ENCODE assay signal across 29 cellular contexts in genomic region chr7:101104193-101104713, GRCh38. TPM values are rescaled to one million over a fixed set of nuclear protein-coding genes. Genes with fewer than 3 reads are reported as not detected.
DNase-seq lines count a peak whose midpoint lies in the region; ATAC-seq and TF ChIP-seq lines count a peak whose summit lies in the region.
"Had no signal": no experiment of that assay in that cellular context is flagged by ENCODE, and none has a peak within 500 bp of the region (broad histone marks: within the 10 kb centered on the region; RNA-seq: fewer than 3 reads in every experiment).

No MANE protein-coding gene starts in this region.

- no peak overlapping the region for H3K4me2 ChIP-seq in osteoblast (ENCODE audit: insufficient read depth, low read length)
- no peak overlapping the region for H3K4me2 ChIP-seq in Karpas-422 (ENCODE audit: low read depth, low read length, poor library complexity, severe bottlenecking)

- DNase-seq in H7, result peak; percentile 51
- no peak for DNase-seq in RWPE2 (ENCODE audit: low spot score)
- peak; percentile 21 for DNase-seq in osteoblast (ENCODE audit: insufficient read length, low spot score, missing footprints)
- DNase-seq in HK-2 (ENCODE audit: unreplicated experiment), result no peak
- DNase-seq in Karpas-422, result no peak
- DNase-seq in central memory CD4-positive, alpha-beta T cell, result no peak
- DNase-seq in stimulated activated naive CD4-positive, alpha-beta T cell treated with Interleukin-2 at 50 U/mL for 16 hours (lab: John Stamatoyannopoulos, UW), result no peak
- DNase-seq: activated CD4-positive, alpha-beta T cell treated with anti-CD3 and anti-CD28 coated beads for 4 hours; Calu3; DMS79; endodermal cell; midbrain; naive B cell; NCI-H1105 treated with DMSO at 0.1 percent for 48 hours; NCI-H2029; NCI-H526; PC-3; SHP77 treated with DMSO at 0.1 percent for 48 hours; stimulated activated CD4-positive, alpha-beta T cell treated with anti-CD3 and anti-CD28 coated beads, Interleukin-4, amount 100 ng/mL, for 1 hour; T-helper 9 cell; tibial artery had no signal

- no peaks in the 10 kb centered on the region for H3K9me3 Mint-ChIP-seq in dendritic cell treated with granulocyte-macrophage colony-stimulating factor and Interleukin-4, amounts not matched to agents 40 ng/mL and 50 ng/mL, for 4 days
- H3K9me3 Mint-ChIP-seq: activated naive CD4-positive, alpha-beta T cell treated with anti-CD3 and anti-CD28 coated beads, Interleukin-2, amount 50 U/mL, for 24 hours; endodermal cell; naive B cell had no signal

- ATAC-seq in RWPE2 (ENCODE audit: low read depth), result no peak
- ATAC-seq: esophagus mucosa, left lung, PC-3 had no signal

- H3K4me3 ChIP-seq in H7 (ENCODE audit: insufficient read depth, low read depth, low read length), result no peak overlapping the region
- no peak overlapping the region for H3K4me3 ChIP-seq in RWPE2 (ENCODE audit: severe bottlenecking)
- no peak overlapping the region for H3K4me3 ChIP-seq in osteoblast (ENCODE audit: insufficient read depth, low read length)
- no peak overlapping the region for H3K4me3 ChIP-seq in Karpas-422 (ENCODE audit: low read length)
- H3K4me3 ChIP-seq: HAP-1, left lung, prostate gland, tibial artery had no signal

- no peaks in the 10 kb centered on the region for H3K36me3 Mint-ChIP-seq in dendritic cell treated with granulocyte-macrophage colony-stimulating factor and Interleukin-4, amounts not matched to agents 40 ng/mL and 50 ng/mL, for 4 days (ENCODE audit: low read depth)
- H3K36me3 Mint-ChIP-seq: activated naive CD4-positive, alpha-beta T cell treated with anti-CD3 and anti-CD28 coated beads, Interleukin-2, amount 50 U/mL, for 24 hours; naive B cell had no signal

- H3K9me3 ChIP-seq in RWPE2 (ENCODE audit: severe bottlenecking) (no peaks in the 10 kb centered on the region), osteoblast (ENCODE audit: low read depth, low read length) (no peaks in the 10 kb centered on the region), Karpas-422 (ENCODE audit: low read length) (no peaks in the 10 kb centered on the region)
- H3K9me3 ChIP-seq: HAP-1, left lung, prostate gland, tibial artery had no signal

- H3K4me1 Mint-ChIP-seq in dendritic cell treated with granulocyte-macrophage colony-stimulating factor and Interleukin-4, amounts not matched to agents 40 ng/mL and 50 ng/mL, for 4 days (ENCODE audit: low read depth), result peaks cover 67% of the 10 kb centered on the region

- H3K36me3 ChIP-seq in H7 (replicated peaks; ENCODE audit: control insufficient read depth, insufficient read depth, low read length) (no peaks in the 10 kb centered on the region), RWPE2 (ENCODE audit: low read depth) (no peaks in the 10 kb centered on the region), osteoblast (ENCODE audit: insufficient read depth, low read length) (no peaks in the 10 kb centered on the region), Karpas-422 (ENCODE audit: insufficient read depth, low read length) (no peaks in the 10 kb centered on the region)
- H3K36me3 ChIP-seq: HAP-1, left lung, prostate gland, tibial artery had no signal

- H3K4me1 ChIP-seq in RWPE2 (ENCODE audit: insufficient read depth, poor library complexity, severe bottlenecking), result peaks cover 30% of the 10 kb centered on the region
- H3K4me1 ChIP-seq in osteoblast (ENCODE audit: insufficient read depth, low read length), result peaks cover 42% of the 10 kb centered on the region
- H3K4me1 ChIP-seq in Karpas-422 (ENCODE audit: low read length), result no peaks in the 10 kb centered on the region
- H3K4me1 ChIP-seq: prostate gland had no signal

- intact Hi-C loops in dendritic cell treated with granulocyte-macrophage colony-stimulating factor and Interleukin-4, amounts not matched to agents 40 ng/mL and 50 ng/mL, for 4 days (cut with micrococcal nuclease), result no loop called here

- H3K27me3 ChIP-seq in H7 (ENCODE audit: control insufficient read depth, insufficient read depth, low read length) (no peaks in the 10 kb centered on the region), RWPE2 (ENCODE audit: insufficient read depth, poor library complexity, severe bottlenecking) (no peaks in the 10 kb centered on the region), osteoblast (ENCODE audit: insufficient read depth, low read length) (no peaks in the 10 kb centered on the region), Karpas-422 (ENCODE audit: low read length) (no peaks in the 10 kb centered on the region)
- H3K27me3 ChIP-seq: tibial artery had no signal

- H3K27ac ChIP-seq in RWPE2 (ENCODE audit: poor library complexity, severe bottlenecking) (peak overlapping the region; percentile 12), osteoblast (ENCODE audit: low read depth, low read length) (peak overlapping the region; percentile 8), Karpas-422 (ENCODE audit: low read length) (no peak overlapping the region)
- H3K27ac ChIP-seq: C4-2B, prostate gland, tibial artery, VCaP had no signal

- no peak overlapping the region for H2AFZ ChIP-seq in osteoblast (ENCODE audit: low read length)
- no peak overlapping the region for H2AFZ ChIP-seq in Karpas-422 (ENCODE audit: low read length)

- no peak for TF ChIP-seq CTCF in RWPE2 (IDR thresholded peaks at IDR 0.05; ENCODE audit: poor library complexity, severe bottlenecking)
- no peak for TF ChIP-seq CTCF in osteoblast (IDR thresholded peaks at IDR 0.05; ENCODE audit: extremely low read depth, low read depth, low read length)

- H3K4me3 Mint-ChIP-seq in dendritic cell treated with granulocyte-macrophage colony-stimulating factor and Interleukin-4, amounts not matched to agents 40 ng/mL and 50 ng/mL, for 4 days, result no peak overlapping the region
- H3K4me3 Mint-ChIP-seq: activated naive CD4-positive, alpha-beta T cell treated with anti-CD3 and anti-CD28 coated beads, Interleukin-2, amount 50 U/mL, for 24 hours; endodermal cell; naive B cell had no signal

- no peaks in the 10 kb centered on the region for H3K9me2 ChIP-seq in Karpas-422 (replicated peaks; ENCODE audit: insufficient read depth, low read length)

- H3K27me3 Mint-ChIP-seq in dendritic cell treated with granulocyte-macrophage colony-stimulating factor and Interleukin-4, amounts not matched to agents 40 ng/mL and 50 ng/mL, for 4 days, result peaks cover 34% of the 10 kb centered on the region

- no peaks in the 10 kb centered on the region for H4K20me1 ChIP-seq in osteoblast (ENCODE audit: insufficient read depth, low read length)
- H4K20me1 ChIP-seq in Karpas-422 (ENCODE audit: insufficient read depth, low read depth, low read length), result no peaks in the 10 kb centered on the region

- H3K9ac ChIP-seq in Karpas-422 (ENCODE audit: low read length), result no peak overlapping the region

- peak overlapping the region; percentile 11 for H3K27ac Mint-ChIP-seq in dendritic cell treated with granulocyte-macrophage colony-stimulating factor and Interleukin-4, amounts not matched to agents 40 ng/mL and 50 ng/mL, for 4 days
- H3K27ac Mint-ChIP-seq: activated naive CD4-positive, alpha-beta T cell treated with anti-CD3 and anti-CD28 coated beads, Interleukin-2, amount 50 U/mL, for 24 hours; endodermal cell; naive B cell had no signal

- H3K79me2 ChIP-seq in osteoblast (ENCODE audit: insufficient read depth, low read length) (no peaks in the 10 kb centered on the region), Karpas-422 (ENCODE audit: low read length) (no peaks in the 10 kb centered on the region)

RNA-seq across cellular contexts. Expression of gene TRIM56, which starts 19.0 kb away (rescaled TPM):
- 6.1 and 8.9 TPM in 2 replicates for total RNA-seq in H7 (2014; rRNA removed; shearing (Covaris generic))
- 13.8 and 14.7 TPM in 2 replicates for total RNA-seq in osteoblast
- 8.1 and 14.0 TPM in 2 replicates for total RNA-seq in Karpas-422 (2014; rRNA removed; shearing (Covaris generic); ENCODE audit: low replicate concordance)

RNA-seq across cellular contexts. Expression of gene SERPINE1, which starts 22.7 kb away (rescaled TPM):
- total RNA-seq in H7 (2014; rRNA removed; shearing (Covaris generic)), result 3.4 and 3.6 TPM in 2 replicates
- 237 and 278 TPM in 2 replicates for total RNA-seq in osteoblast
- total RNA-seq in Karpas-422 (2014; rRNA removed; shearing (Covaris generic); ENCODE audit: low replicate concordance), result not detected in 2 replicates

RNA-seq across cellular contexts. Expression of gene AP1S1, which starts 50.0 kb away (rescaled TPM):
- 114 and 137 TPM in 2 replicates for total RNA-seq in H7 (2014; rRNA removed; shearing (Covaris generic))
- 101 and 102 TPM in 2 replicates for total RNA-seq in osteoblast
- total RNA-seq in Karpas-422 (2014; rRNA removed; shearing (Covaris generic); ENCODE audit: low replicate concordance), result 150 and 256 TPM in 2 replicates

Comparison
In these comparisons a context has a peak if more than half of its experiments do, and no peak if none do; other contexts are left out.
1. DNase-seq: peak in H7 (single experiment) and osteoblast (single experiment); none in RWPE2 (single experiment), HK-2 (single experiment), Karpas-422 (single experiment), central memory CD4-positive, alpha-beta T cell (single experiment) and stimulated activated naive CD4-positive, alpha-beta T cell treated with Interleukin-2 at 50 U/mL for 16 hours (single experiment).
2. RNA of gene SERPINE1, which starts 22.7 kb away (total RNA-seq): 237 to 278 TPM in osteoblast; 3.4 to 3.6 TPM in H7 and not detected in Karpas-422; every median in the first group is over 10 times any median in the second.